13 cellular contexts compared by ENCODE assay signal in the genomic region with DNA sequence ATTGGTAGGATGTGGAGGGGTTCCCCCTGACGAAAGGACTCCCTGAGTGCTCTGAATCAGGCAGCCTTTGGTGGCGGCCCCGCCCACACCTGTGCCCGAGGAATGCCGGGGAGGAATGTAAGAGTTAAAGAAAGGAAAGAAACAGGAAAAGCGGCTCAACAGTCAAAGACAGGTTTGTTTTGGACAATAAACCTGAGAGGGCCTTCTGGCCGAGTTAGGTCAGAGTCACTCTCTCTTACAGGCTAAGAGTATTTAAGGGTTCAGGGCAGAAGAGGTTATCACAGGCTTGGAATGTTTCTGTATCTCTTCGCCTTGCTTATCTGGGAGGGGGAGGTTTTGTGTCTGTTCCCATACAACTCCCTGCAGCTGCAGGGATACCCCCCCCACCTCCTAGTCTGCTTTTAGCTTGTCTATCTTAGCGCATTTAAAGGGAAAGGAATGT. TPM values are rescaled to one million over a fixed set of nuclear protein-coding genes. Genes with fewer than 3 reads are reported as not detected.
DNase-seq lines count a peak whose midpoint lies in the region; ATAC-seq and TF ChIP-seq lines count a peak whose summit lies in the region.
"Had no signal": no experiment of that assay in that cellular context is flagged by ENCODE, and none has a peak within 500 bp of the region (broad histone marks: within the 10 kb centered on the region; RNA-seq: fewer than 3 reads in every experiment).

No MANE protein-coding gene starts in this region.

- peaks cover 3% of the 10 kb centered on the region; the same call in 1 of the 2 replicates for H3K36me3 ChIP-seq in Caco-2 (ENCODE audit: control insufficient read depth, insufficient read depth, low read length)
- H3K36me3 ChIP-seq in hepatocyte (replicated peaks; ENCODE audit: insufficient read depth, low read depth): peaks cover 5% of the 10 kb centered on the region

- 0 out of 2 replicates have a peak overlapping the region, but pooled peaks have one; percentile 11 for H3K4me3 ChIP-seq in Caco-2 (ENCODE audit: low read depth, low read length)
- no peak overlapping the region for H3K4me3 ChIP-seq in hepatocyte

- CTCF ChIA-PET in Caco-2 (lab: Charles Lee): interaction anchor here (1.4 kb wide), 1 partner anchor 397 kb away, joined by 6 read pairs; no protein-coding TSS in a partner anchor

- H3K27ac Mint-ChIP-seq in Caco-2 (ENCODE audit: unreplicated experiment) (peak overlapping the region; percentile 75), nephron (peak overlapping the region; percentile 9 to 50 (median 40))
- H3K27ac Mint-ChIP-seq: T-helper 1 cell treated with Interleukin-12 subunit alpha and Interleukin-12 subunit beta and Interleukin-4 antibody, amounts not matched to agents 30 μg/mL and 1 μg/mL, for 36 hours had no signal

- H2AFZ ChIP-seq in hepatocyte: no peak overlapping the region

- no peaks in the 10 kb centered on the region for H4K20me1 ChIP-seq in hepatocyte (ENCODE audit: insufficient read depth, poor library complexity, severe bottlenecking)

- peaks cover 3% of the 10 kb centered on the region for H3K79me2 ChIP-seq in hepatocyte

- H3K9me3 Mint-ChIP-seq in Caco-2 (ENCODE audit: unreplicated experiment) (no peaks in the 10 kb centered on the region), nephron (no peaks in the 10 kb centered on the region)

- DNase-seq in Caco-2 (peak; percentile 87 to 89), amniotic epithelial cell (ENCODE audit: low read depth) (peak; percentile 51), hepatocyte (ENCODE audit: low spot score) (peak; percentile 73), MV-4-11 (lab: John Stamatoyannopoulos, UW) (no peak), DMS 273 (lab: John Stamatoyannopoulos, UW; ENCODE audit: unreplicated experiment) (no peak), inferior parietal cortex (ENCODE audit: extremely low spot score) (no peak)
- DNase-seq: activated naive CD4-positive, alpha-beta T cell; kidney glomerular epithelial cell; OCI-M1; stimulated activated CD4-positive, alpha-beta T cell treated with anti-CD3 and anti-CD28 coated beads, Interleukin-15, amount 100 ng/mL, for 24 hours had no signal

- ATAC-seq in GM21381 (IDR thresholded peaks at IDR 0.05; ENCODE audit: unreplicated experiment): no peak

- intact Hi-C loops in Caco-2 (cut with micrococcal nuclease; ENCODE audit: unreplicated experiment): loop anchor here (2.0 kb wide), 1 partner anchor 397 kb away; no protein-coding TSS in a partner anchor

- no TSS peak for BruUV-seq in Caco-2 (replicated peaks; lab: Mats Ljungman, UMichigan)

- POLR2A ChIA-PET in Caco-2 (lab: Charles Lee): interaction anchor here (0.6 to 1.3 kb wide), 3 partner anchors 33 to 208 kb away, joined by 5 to 14 read pairs (median 6); a partner anchor contains a TSS

- peak overlapping the region; percentile 50 for H3K4me3 Mint-ChIP-seq in Caco-2 (ENCODE audit: unreplicated experiment)
- H3K4me3 Mint-ChIP-seq in nephron: peak overlapping the region in 1 of 3 experiments; percentile 39
- H3K4me3 Mint-ChIP-seq: T-helper 1 cell treated with Interleukin-12 subunit alpha and Interleukin-12 subunit beta and Interleukin-4 antibody, amounts not matched to agents 30 μg/mL and 1 μg/mL, for 36 hours had no signal

- H3K9me3 ChIP-seq in Caco-2 (no peaks in the 10 kb centered on the region), hepatocyte (ENCODE audit: low read depth) (no peaks in the 10 kb centered on the region)

- H3K4me2 ChIP-seq in hepatocyte: peak overlapping the region; percentile 66

- 19% methylated on average over 9 of the region's 9 CpGs for WGBS in hepatocyte (ENCODE audit: low lambda C conversion rate, missing lambda C conversion rate)

- H3K4me1 ChIP-seq in Caco-2 (peaks cover 35% of the 10 kb centered on the region), hepatocyte (ENCODE audit: insufficient read depth) (peaks cover 9% of the 10 kb centered on the region)

- no peaks in the 10 kb centered on the region for H3K27me3 Mint-ChIP-seq in Caco-2 (ENCODE audit: insufficient read depth, unreplicated experiment)
- H3K27me3 Mint-ChIP-seq in nephron (ENCODE audit: low read depth): no peaks in the 10 kb centered on the region

- H3K27me3 ChIP-seq in Caco-2 (replicated peaks; ENCODE audit: control insufficient read depth, insufficient read depth, low read length): no peaks in the 10 kb centered on the region
- H3K27me3 ChIP-seq in hepatocyte: no peaks in the 10 kb centered on the region

- H3K36me3 Mint-ChIP-seq in Caco-2 (ENCODE audit: insufficient read depth, unreplicated experiment) (peaks cover 54% of the 10 kb centered on the region), nephron (ENCODE audit: low read depth) (peaks cover 50% of the 10 kb centered on the region)

- no peak for TF ChIP-seq CTCF in Caco-2 (IDR thresholded peaks at IDR 0.05; ENCODE audit: insufficient read depth in 1 of 2, low read depth in 1 of 2, low read length in 1 of 2, severe bottlenecking in 1 of 2, unreplicated experiment in 1 of 2)
- TF ChIP-seq CTCF in hepatocyte (IDR thresholded peaks at IDR 0.05; ENCODE audit: poor library complexity): no peak
- no peak for TF ChIP-seq CTCF in nephron (IDR thresholded peaks at IDR 0.05; ENCODE audit: unreplicated experiment in 3 of 3)

- H3K9me2 ChIP-seq in hepatocyte (replicated peaks; ENCODE audit: insufficient read depth): no peaks in the 10 kb centered on the region

- H3K4me1 Mint-ChIP-seq in Caco-2 (ENCODE audit: low read depth, unreplicated experiment) (peaks cover 35% of the 10 kb centered on the region), nephron (peaks cover 11% of the 10 kb centered on the region)

- peak overlapping the region; percentile 83 for H3K27ac ChIP-seq in hepatocyte

RNA-seq across cellular contexts. Expression of a gene that starts 32.9 kb away (rescaled TPM):
- total RNA-seq in Caco-2 (2022): 95.6 and 96.6 TPM in 2 replicates
- 81.4 and 82.6 TPM in 2 replicates for total RNA-seq in hepatocyte
- polyA plus RNA-seq in hepatocyte: 180 and 219 TPM in 2 replicates

RNA-seq across cellular contexts. Expression of a gene that starts 38.2 kb away (rescaled TPM):
- total RNA-seq in Caco-2 (2022): 0.86 and 1.1 TPM in 2 replicates
- 1.4 and 1.7 TPM in 2 replicates for total RNA-seq in hepatocyte
- 1.5 and 3.1 TPM in 2 replicates for polyA plus RNA-seq in hepatocyte

RNA-seq across cellular contexts. Expression of a gene that starts 51.7 kb away (rescaled TPM):
- 25.7 and 26.7 TPM in 2 replicates for total RNA-seq in Caco-2 (2022)
- 42.0 and 46.9 TPM in 2 replicates for total RNA-seq in hepatocyte
- polyA plus RNA-seq in hepatocyte: 17.9 and 20.0 TPM in 2 replicates

Comparison
In these comparisons a context has a peak if more than half of its experiments do, and no peak if none do; other contexts are left out.
1. DNase-seq: peak in Caco-2 (2 of 2), amniotic epithelial cell (single experiment) and hepatocyte (single experiment); none in MV-4-11 (single experiment), DMS 273 (single experiment) and inferior parietal cortex (single experiment).